1 cellular context compared by ENCODE assay signal in the genomic region with DNA sequence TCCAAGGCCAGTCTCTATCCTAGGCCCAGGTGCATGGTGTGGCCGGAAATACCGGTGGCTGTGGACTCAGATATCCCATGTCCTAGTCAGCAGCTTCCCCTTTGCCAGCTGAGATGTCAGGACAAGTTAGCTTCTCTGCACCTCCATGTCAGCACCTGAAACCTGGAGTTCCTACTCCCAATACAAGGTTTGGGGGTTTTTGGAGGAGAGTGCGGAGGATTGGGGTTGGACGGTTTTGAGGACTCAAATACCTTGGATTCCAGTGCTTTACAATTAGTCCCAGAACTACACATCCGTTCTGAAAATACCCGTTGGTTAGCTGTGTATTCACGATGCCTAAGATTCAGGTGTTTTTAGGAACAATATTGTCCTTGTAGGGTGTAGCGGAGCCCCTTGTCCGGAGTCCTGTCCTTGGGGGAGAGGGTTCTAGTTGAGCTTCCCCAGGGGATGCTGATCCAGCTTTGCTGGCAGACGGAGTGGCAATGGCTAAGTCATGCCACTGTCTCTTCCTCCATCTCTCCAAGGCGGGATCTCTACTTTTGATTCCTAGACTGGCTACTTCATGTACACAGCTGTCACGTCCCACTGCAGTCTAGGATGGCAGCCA.
TF ChIP-seq lines count a peak whose summit lies in the region.

No MANE protein-coding gene starts in this region.

TF ChIP-seq in GM12878, 131 proteins besides CTCF, POLR2A, EP300 and RAD21:
- TF ChIP-seq SP1 (IDR thresholded peaks at IDR 0.05; ENCODE audit: low read depth, low read length) (no peak), RUNX3 (IDR thresholded peaks at IDR 0.05; ENCODE audit: low read length) (no peak), KDM1A (IDR thresholded peaks at IDR 0.05; ENCODE audit: borderline replicate concordance) (no peak), YY1 (IDR thresholded peaks at IDR 0.05; ENCODE audit: low read depth, low read length) (no peak)
- TF ChIP-seq, protein P1, sequence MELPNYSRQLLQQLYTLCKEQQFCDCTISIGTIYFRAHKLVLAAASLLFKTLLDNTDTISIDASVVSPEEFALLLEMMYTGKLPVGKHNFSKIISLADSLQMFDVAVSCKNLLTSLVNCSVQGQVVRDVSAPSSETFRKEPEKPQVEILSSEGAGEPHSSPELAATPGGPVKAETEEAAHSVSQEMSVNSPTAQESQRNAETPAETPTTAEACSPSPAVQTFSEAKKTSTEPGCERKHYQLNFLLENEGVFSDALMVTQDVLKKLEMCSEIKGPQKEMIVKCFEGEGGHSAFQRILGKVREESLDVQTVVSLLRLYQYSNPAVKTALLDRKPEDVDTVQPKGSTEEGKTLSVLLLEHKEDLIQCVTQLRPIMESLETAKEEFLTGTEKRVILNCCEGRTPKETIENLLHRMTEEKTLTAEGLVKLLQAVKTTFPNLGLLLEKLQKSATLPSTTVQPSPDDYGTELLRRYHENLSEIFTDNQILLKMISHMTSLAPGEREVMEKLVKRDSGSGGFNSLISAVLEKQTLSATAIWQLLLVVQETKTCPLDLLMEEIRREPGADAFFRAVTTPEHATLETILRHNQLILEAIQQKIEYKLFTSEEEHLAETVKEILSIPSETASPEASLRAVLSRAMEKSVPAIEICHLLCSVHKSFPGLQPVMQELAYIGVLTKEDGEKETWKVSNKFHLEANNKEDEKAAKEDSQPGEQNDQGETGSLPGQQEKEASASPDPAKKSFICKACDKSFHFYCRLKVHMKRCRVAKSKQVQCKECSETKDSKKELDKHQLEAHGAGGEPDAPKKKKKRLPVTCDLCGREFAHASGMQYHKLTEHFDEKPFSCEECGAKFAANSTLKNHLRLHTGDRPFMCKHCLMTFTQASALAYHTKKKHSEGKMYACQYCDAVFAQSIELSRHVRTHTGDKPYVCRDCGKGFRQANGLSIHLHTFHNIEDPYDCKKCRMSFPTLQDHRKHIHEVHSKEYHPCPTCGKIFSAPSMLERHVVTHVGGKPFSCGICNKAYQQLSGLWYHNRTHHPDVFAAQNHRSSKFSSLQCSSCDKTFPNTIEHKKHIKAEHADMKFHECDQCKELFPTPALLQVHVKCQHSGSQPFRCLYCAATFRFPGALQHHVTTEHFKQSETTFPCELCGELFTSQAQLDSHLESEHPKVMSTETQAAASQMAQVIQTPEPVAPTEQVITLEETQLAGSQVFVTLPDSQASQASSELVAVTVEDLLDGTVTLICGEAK (IDR thresholded peaks at IDR 0.05; ENCODE audit: borderline replicate concordance) = no peak
- TF ChIP-seq, protein P2, sequence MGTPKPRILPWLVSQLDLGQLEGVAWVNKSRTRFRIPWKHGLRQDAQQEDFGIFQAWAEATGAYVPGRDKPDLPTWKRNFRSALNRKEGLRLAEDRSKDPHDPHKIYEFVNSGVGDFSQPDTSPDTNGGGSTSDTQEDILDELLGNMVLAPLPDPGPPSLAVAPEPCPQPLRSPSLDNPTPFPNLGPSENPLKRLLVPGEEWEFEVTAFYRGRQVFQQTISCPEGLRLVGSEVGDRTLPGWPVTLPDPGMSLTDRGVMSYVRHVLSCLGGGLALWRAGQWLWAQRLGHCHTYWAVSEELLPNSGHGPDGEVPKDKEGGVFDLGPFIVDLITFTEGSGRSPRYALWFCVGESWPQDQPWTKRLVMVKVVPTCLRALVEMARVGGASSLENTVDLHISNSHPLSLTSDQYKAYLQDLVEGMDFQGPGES (IDR thresholded peaks at IDR 0.05) = no peak
- TF ChIP-seq, protein P3, sequence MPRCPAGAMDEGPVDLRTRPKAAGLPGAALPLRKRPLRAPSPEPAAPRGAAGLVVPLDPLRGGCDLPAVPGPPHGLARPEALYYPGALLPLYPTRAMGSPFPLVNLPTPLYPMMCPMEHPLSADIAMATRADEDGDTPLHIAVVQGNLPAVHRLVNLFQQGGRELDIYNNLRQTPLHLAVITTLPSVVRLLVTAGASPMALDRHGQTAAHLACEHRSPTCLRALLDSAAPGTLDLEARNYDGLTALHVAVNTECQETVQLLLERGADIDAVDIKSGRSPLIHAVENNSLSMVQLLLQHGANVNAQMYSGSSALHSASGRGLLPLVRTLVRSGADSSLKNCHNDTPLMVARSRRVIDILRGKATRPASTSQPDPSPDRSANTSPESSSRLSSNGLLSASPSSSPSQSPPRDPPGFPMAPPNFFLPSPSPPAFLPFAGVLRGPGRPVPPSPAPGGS (IDR thresholded peaks at IDR 0.05; ENCODE audit: borderline replicate concordance, insufficient read depth, low read depth, low read length, poor library complexity, severe bottlenecking) = peak; percentile 5
TF ChIP-seq in GM12878: peak in this region for 1.
